Comparison of ENCODE assay signal across 2 cellular contexts in the genomic region with DNA sequence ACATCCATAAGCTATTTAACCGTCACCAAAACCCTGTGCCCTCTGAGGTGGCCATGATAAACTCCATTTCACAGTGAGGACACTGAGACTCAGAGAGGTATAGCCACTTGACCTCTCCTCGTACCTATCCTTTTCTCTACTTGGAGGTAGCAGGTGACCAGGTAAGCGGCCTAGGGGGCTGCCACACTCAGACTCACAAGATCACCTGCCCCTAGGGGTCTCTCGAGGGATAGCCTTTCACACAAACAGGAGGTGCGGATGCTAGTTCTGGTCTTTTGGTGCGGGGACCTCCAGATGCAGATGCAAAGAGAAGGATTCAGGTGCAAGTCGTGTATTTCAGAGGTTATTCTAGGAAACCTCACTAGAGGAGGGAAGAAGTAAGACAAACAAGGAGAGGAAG.
TF ChIP-seq lines count a peak whose summit lies in the region.

No MANE protein-coding gene starts in this region.

TF ChIP-seq in SK-N-SH, 30 proteins besides CTCF, POLR2A, EP300 and RAD21:
- no peak for TF ChIP-seq POLR2AphosphoS5 (IDR thresholded peaks at IDR 0.05; ENCODE audit: low read depth, low read length)
- no peak for TF ChIP-seq FOXJ3 (CRISPR knock-in tag; IDR thresholded peaks at IDR 0.05)
- TF ChIP-seq, protein P1, sequence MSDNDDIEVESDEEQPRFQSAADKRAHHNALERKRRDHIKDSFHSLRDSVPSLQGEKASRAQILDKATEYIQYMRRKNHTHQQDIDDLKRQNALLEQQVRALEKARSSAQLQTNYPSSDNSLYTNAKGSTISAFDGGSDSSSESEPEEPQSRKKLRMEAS (IDR thresholded peaks at IDR 0.05; ENCODE audit: low read depth): no peak
- TF ChIP-seq, protein P2, sequence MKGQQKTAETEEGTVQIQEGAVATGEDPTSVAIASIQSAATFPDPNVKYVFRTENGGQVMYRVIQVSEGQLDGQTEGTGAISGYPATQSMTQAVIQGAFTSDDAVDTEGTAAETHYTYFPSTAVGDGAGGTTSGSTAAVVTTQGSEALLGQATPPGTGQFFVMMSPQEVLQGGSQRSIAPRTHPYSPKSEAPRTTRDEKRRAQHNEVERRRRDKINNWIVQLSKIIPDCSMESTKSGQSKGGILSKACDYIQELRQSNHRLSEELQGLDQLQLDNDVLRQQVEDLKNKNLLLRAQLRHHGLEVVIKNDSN (IDR thresholded peaks at IDR 0.05; ENCODE audit: borderline replicate concordance, low read depth): no peak
- TF ChIP-seq MEF2A (IDR thresholded peaks at IDR 0.05; ENCODE audit: borderline replicate concordance, low read depth): no peak
- TF ChIP-seq MXI1 (IDR thresholded peaks at IDR 0.05; ENCODE audit: low read depth, low read length): no peak
- TF ChIP-seq JUND (IDR thresholded peaks at IDR 0.05): no peak
- TF ChIP-seq RXRA (IDR thresholded peaks at IDR 0.05; ENCODE audit: borderline replicate concordance, low read depth): no peak
- no peak for TF ChIP-seq FOSL2 (IDR thresholded peaks at IDR 0.05; ENCODE audit: borderline replicate concordance, low read depth)
- no peak for TF ChIP-seq TEAD4 (IDR thresholded peaks at IDR 0.05; ENCODE audit: borderline replicate concordance, insufficient read depth)
- no peak for TF ChIP-seq NRF1 (IDR thresholded peaks at IDR 0.05; ENCODE audit: low read depth, low read length)

TF ChIP-seq in SK-N-SH treated with all-trans-retinoic acid at 6 μM for 48 hours, 23 proteins besides CTCF, POLR2A, EP300 and RAD21:
- TF ChIP-seq, protein P3, sequence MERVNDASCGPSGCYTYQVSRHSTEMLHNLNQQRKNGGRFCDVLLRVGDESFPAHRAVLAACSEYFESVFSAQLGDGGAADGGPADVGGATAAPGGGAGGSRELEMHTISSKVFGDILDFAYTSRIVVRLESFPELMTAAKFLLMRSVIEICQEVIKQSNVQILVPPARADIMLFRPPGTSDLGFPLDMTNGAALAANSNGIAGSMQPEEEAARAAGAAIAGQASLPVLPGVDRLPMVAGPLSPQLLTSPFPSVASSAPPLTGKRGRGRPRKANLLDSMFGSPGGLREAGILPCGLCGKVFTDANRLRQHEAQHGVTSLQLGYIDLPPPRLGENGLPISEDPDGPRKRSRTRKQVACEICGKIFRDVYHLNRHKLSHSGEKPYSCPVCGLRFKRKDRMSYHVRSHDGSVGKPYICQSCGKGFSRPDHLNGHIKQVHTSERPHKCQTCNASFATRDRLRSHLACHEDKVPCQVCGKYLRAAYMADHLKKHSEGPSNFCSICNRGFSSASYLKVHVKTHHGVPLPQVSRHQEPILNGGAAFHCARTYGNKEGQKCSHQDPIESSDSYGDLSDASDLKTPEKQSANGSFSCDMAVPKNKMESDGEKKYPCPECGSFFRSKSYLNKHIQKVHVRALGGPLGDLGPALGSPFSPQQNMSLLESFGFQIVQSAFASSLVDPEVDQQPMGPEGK (CRISPR knock-in tag; IDR thresholded peaks at IDR 0.05; ENCODE audit: borderline replicate concordance): no peak
- TF ChIP-seq BACH2 (CRISPR knock-in tag; IDR thresholded peaks at IDR 0.05; ENCODE audit: borderline replicate concordance) (no peak), ARNTL (CRISPR knock-in tag; IDR thresholded peaks at IDR 0.05; ENCODE audit: borderline replicate concordance, low read depth) (no peak), ESRRG (CRISPR knock-in tag; IDR thresholded peaks at IDR 0.05) (no peak), SNAI2 (CRISPR knock-in tag; IDR thresholded peaks at IDR 0.05) (no peak), PPARA (CRISPR knock-in tag; IDR thresholded peaks at IDR 0.05; ENCODE audit: borderline replicate concordance) (no peak), ZC3H10 (CRISPR knock-in tag; IDR thresholded peaks at IDR 0.05) (no peak)
- TF ChIP-seq, protein P4, sequence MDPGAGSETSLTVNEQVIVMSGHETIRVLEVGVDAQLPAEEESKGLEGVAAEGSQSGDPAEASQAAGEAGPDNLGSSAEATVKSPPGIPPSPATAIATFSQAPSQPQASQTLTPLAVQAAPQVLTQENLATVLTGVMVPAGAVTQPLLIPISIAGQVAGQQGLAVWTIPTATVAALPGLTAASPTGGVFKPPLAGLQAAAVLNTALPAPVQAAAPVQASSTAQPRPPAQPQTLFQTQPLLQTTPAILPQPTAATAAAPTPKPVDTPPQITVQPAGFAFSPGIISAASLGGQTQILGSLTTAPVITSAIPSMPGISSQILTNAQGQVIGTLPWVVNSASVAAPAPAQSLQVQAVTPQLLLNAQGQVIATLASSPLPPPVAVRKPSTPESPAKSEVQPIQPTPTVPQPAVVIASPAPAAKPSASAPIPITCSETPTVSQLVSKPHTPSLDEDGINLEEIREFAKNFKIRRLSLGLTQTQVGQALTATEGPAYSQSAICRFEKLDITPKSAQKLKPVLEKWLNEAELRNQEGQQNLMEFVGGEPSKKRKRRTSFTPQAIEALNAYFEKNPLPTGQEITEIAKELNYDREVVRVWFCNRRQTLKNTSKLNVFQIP (CRISPR knock-in tag; IDR thresholded peaks at IDR 0.05; ENCODE audit: borderline replicate concordance, low read depth): no peak
- TF ChIP-seq, protein P5, sequence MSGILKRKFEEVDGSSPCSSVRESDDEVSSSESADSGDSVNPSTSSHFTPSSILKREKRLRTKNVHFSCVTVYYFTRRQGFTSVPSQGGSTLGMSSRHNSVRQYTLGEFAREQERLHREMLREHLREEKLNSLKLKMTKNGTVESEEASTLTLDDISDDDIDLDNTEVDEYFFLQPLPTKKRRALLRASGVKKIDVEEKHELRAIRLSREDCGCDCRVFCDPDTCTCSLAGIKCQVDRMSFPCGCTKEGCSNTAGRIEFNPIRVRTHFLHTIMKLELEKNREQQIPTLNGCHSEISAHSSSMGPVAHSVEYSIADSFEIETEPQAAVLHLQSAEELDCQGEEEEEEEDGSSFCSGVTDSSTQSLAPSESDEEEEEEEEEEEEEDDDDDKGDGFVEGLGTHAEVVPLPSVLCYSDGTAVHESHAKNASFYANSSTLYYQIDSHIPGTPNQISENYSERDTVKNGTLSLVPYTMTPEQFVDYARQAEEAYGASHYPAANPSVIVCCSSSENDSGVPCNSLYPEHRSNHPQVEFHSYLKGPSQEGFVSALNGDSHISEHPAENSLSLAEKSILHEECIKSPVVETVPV (CRISPR knock-in tag; IDR thresholded peaks at IDR 0.05): no peak
- TF ChIP-seq, protein P6, sequence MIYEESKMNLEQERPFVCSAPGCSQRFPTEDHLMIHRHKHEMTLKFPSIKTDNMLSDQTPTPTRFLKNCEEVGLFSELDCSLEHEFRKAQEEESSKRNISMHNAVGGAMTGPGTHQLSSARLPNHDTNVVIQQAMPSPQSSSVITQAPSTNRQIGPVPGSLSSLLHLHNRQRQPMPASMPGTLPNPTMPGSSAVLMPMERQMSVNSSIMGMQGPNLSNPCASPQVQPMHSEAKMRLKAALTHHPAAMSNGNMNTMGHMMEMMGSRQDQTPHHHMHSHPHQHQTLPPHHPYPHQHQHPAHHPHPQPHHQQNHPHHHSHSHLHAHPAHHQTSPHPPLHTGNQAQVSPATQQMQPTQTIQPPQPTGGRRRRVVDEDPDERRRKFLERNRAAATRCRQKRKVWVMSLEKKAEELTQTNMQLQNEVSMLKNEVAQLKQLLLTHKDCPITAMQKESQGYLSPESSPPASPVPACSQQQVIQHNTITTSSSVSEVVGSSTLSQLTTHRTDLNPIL (CRISPR knock-in tag; IDR thresholded peaks at IDR 0.05; ENCODE audit: low read depth): no peak
